ENCODE assay signal across 1 cellular context in genomic region chr6:149941583-149942460, GRCh38.
TF ChIP-seq lines count a peak whose summit lies in the region.

A gene with protein sequence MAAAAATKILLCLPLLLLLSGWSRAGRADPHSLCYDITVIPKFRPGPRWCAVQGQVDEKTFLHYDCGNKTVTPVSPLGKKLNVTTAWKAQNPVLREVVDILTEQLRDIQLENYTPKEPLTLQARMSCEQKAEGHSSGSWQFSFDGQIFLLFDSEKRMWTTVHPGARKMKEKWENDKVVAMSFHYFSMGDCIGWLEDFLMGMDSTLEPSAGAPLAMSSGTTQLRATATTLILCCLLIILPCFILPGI (plus strand): TSS chr6:149942014. CDS start chr6:149942073, 59 bp downstream.

TF ChIP-seq in K562, 482 proteins besides CTCF, POLR2A, EP300 and RAD21 (continued from another document and continues in another):
- no peak for TF ChIP-seq ILK (tag; IDR thresholded peaks at IDR 0.05; ENCODE audit: borderline replicate concordance, low read depth)
- TF ChIP-seq EZH2 (IDR thresholded peaks at IDR 0.05; ENCODE audit: borderline replicate concordance, low read depth, low read length), result no peak
- no peak for TF ChIP-seq RAD51 (IDR thresholded peaks at IDR 0.05; ENCODE audit: borderline replicate concordance, low read depth)
- no peak for TF ChIP-seq ZNF518B (CRISPR knock-in tag; IDR thresholded peaks at IDR 0.05)
- no peak for TF ChIP-seq CAMTA2 (CRISPR knock-in tag; conservative IDR thresholded peaks at IDR 0.05)
- no peak for TF ChIP-seq HES1 (IDR thresholded peaks at IDR 0.05; ENCODE audit: low read depth)
- TF ChIP-seq GMEB1 (CRISPR knock-in tag; IDR thresholded peaks at IDR 0.05), result no peak
- no peak for TF ChIP-seq ZFPM2 (CRISPR knock-in tag; IDR thresholded peaks at IDR 0.05)
- TF ChIP-seq TAL1 (IDR thresholded peaks at IDR 0.05), result no peak
- TF ChIP-seq ZNF282 (CRISPR knock-in tag; IDR thresholded peaks at IDR 0.05), result no peak
- no peak for TF ChIP-seq TCFL5 (CRISPR knock-in tag; conservative IDR thresholded peaks at IDR 0.05)
- TF ChIP-seq ERF (CRISPR knock-in tag; IDR thresholded peaks at IDR 0.05), result no peak
- TF ChIP-seq DNMT1 (IDR thresholded peaks at IDR 0.05), result no peak
- TF ChIP-seq, protein P1, sequence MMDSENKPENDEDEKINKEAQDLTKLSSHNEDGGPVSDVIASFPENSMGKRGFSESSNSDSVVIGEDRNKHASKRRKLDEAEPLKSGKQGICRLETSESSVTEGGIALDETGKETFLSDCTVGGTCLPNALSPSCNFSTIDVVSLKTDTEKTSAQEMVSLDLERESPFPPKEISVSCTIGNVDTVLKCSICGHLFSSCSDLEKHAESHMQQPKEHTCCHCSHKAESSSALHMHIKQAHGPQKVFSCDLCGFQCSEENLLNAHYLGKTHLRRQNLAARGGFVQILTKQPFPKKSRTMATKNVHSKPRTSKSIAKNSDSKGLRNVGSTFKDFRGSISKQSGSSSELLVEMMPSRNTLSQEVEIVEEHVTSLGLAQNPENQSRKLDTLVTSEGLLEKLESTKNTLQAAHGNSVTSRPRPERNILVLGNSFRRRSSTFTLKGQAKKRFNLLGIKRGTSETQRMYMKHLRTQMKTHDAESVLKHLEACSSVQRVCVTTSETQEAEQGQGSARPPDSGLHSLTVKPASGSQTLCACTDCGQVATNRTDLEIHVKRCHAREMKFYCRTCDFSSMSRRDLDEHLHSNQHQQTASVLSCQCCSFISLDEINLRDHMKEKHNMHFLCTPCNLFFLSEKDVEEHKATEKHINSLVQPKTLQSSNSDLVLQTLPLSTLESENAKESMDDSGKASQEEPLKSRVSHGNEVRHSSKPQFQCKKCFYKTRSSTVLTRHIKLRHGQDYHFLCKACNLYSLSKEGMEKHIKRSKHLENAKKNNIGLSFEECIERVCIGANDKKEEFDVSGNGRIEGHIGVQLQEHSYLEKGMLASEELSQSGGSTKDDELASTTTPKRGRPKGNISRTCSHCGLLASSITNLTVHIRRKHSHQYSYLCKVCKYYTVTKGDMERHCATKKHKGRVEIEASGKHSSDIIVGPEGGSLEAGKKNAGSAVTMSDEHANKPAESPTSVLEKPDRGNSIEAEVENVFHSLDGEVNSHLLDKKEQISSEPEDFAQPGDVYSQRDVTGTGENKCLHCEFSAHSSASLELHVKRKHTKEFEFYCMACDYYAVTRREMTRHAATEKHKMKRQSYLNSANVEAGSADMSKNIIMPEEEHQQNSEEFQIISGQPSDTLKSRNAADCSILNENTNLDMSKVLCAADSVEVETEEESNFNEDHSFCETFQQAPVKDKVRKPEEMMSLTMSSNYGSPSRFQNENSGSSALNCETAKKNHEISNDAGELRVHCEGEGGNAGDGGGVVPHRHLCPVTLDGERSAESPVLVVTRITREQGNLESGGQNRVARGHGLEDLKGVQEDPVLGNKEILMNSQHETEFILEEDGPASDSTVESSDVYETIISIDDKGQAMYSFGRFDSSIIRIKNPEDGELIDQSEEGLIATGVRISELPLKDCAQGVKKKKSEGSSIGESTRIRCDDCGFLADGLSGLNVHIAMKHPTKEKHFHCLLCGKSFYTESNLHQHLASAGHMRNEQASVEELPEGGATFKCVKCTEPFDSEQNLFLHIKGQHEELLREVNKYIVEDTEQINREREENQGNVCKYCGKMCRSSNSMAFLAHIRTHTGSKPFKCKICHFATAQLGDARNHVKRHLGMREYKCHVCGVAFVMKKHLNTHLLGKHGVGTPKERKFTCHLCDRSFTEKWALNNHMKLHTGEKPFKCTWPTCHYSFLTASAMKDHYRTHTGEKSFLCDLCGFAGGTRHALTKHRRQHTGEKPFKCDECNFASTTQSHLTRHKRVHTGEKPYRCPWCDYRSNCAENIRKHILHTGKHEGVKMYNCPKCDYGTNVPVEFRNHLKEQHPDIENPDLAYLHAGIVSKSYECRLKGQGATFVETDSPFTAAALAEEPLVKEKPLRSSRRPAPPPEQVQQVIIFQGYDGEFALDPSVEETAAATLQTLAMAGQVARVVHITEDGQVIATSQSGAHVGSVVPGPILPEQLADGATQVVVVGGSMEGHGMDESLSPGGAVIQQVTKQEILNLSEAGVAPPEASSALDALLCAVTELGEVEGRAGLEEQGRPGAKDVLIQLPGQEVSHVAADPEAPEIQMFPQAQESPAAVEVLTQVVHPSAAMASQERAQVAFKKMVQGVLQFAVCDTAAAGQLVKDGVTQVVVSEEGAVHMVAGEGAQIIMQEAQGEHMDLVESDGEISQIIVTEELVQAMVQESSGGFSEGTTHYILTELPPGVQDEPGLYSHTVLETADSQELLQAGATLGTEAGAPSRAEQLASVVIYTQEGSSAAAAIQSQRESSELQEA (IDR thresholded peaks at IDR 0.05; ENCODE audit: low read depth), result no peak
- no peak for TF ChIP-seq NKRF (IDR thresholded peaks at IDR 0.05; ENCODE audit: borderline replicate concordance)
- no peak for TF ChIP-seq MITF (IDR thresholded peaks at IDR 0.05)
- TF ChIP-seq NCOA4 (IDR thresholded peaks at IDR 0.05; ENCODE audit: partially characterized antibody), result no peak
- no peak for TF ChIP-seq ZC3H4 (CRISPR knock-in tag; IDR thresholded peaks at IDR 0.05; ENCODE audit: borderline replicate concordance)
- TF ChIP-seq ZNF551 (CRISPR knock-in tag; IDR thresholded peaks at IDR 0.05), result no peak
- TF ChIP-seq MAFF (IDR thresholded peaks at IDR 0.05; ENCODE audit: low read length), result no peak
- no peak for TF ChIP-seq LEF1 (IDR thresholded peaks at IDR 0.05)
- TF ChIP-seq PATZ1 (CRISPR knock-in tag; IDR thresholded peaks at IDR 0.05; ENCODE audit: borderline replicate concordance), result no peak
- TF ChIP-seq HEY1 (CRISPR knock-in tag; IDR thresholded peaks at IDR 0.05; ENCODE audit: borderline replicate concordance), result no peak
- TF ChIP-seq, protein P2, sequence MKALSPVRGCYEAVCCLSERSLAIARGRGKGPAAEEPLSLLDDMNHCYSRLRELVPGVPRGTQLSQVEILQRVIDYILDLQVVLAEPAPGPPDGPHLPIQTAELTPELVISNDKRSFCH (CRISPR knock-in tag; IDR thresholded peaks at IDR 0.05), result no peak
- TF ChIP-seq, protein P2 (tag; IDR thresholded peaks at IDR 0.05), result no peak
- no peak for TF ChIP-seq ZNF274 (IDR thresholded peaks at IDR 0.05; ENCODE audit: borderline replicate concordance, low read depth, low read length)
- no peak for TF ChIP-seq PRDM10 (IDR thresholded peaks at IDR 0.05; ENCODE audit: partially characterized antibody)
- TF ChIP-seq KLF6 (CRISPR knock-in tag; IDR thresholded peaks at IDR 0.05; ENCODE audit: borderline replicate concordance), result no peak
- no peak for TF ChIP-seq ETV5 (CRISPR knock-in tag; IDR thresholded peaks at IDR 0.05; ENCODE audit: low read depth)
- TF ChIP-seq, protein P3, sequence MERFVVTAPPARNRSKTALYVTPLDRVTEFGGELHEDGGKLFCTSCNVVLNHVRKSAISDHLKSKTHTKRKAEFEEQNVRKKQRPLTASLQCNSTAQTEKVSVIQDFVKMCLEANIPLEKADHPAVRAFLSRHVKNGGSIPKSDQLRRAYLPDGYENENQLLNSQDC (CRISPR knock-in tag; IDR thresholded peaks at IDR 0.05), result no peak
